9 cellular contexts compared by ENCODE assay signal in genomic region chr5:21152611-21153010, GRCh38.
DNase-seq lines count a peak whose midpoint lies in the region; ATAC-seq, FAIRE-seq and TF ChIP-seq lines count a peak whose summit lies in the region.
"Had no signal": no experiment of that assay in that cellular context is flagged by ENCODE, and none has a peak within 500 bp of the region (broad histone marks: within the 10 kb centered on the region; RNA-seq: fewer than 3 reads in every experiment).

No MANE protein-coding gene starts in this region.

- ATAC-seq in HG03565 (IDR thresholded peaks at IDR 0.05; ENCODE audit: unreplicated experiment), result no peak
- no peak for ATAC-seq in GM18505 (IDR thresholded peaks at IDR 0.05; ENCODE audit: unreplicated experiment)

- TF ChIP-seq POLR2A in H54 (IDR thresholded peaks at IDR 0.05; ENCODE audit: low read depth, low read length) (no peak), GM18505 (IDR thresholded peaks at IDR 0.05; ENCODE audit: borderline replicate concordance, extremely low read depth, insufficient read depth, insufficient read length) (no peak)

- FAIRE-seq in H54 (lab: Jason Lieb, UNC) (peak; percentile 100), bronchial epithelial cell (lab: Jason Lieb, UNC) (no peak)

- peak; percentile 17 for DNase-seq in H54 (ENCODE audit: insufficient read length, low spot score)
- peak; percentile 95 for DNase-seq in NCI-H226
- DNase-seq in bronchial epithelial cell (ENCODE audit: low read depth), result peak; percentile 100
- peak; percentile 54 for DNase-seq in myocyte (ENCODE audit: low read depth)
- no peak for DNase-seq in stimulated activated naive CD4-positive, alpha-beta T cell treated with Interleukin-2 at 50 U/mL for 16 hours (lab: John Stamatoyannopoulos, UW)
- DNase-seq in NCI-H2227 treated with DMSO at 0.1 percent for 48 hours (lab: John Stamatoyannopoulos, UW), result no peak
- DNase-seq: lower lobe of right lung had no signal

- TF ChIP-seq CTCF in bronchial epithelial cell (IDR thresholded peaks at IDR 0.05; ENCODE audit: insufficient read depth, low read length, severe bottlenecking), result no peak

- no peak overlapping the region for H3K4me3 ChIP-seq in bronchial epithelial cell (ENCODE audit: low read depth, low read length)
- H3K4me3 ChIP-seq: lower lobe of right lung had no signal

- H3K36me3 ChIP-seq in bronchial epithelial cell (ENCODE audit: control insufficient read depth, insufficient read depth, low read length), result no peaks in the 10 kb centered on the region
- H3K36me3 ChIP-seq: lower lobe of right lung had no signal

- H3K27me3 ChIP-seq in bronchial epithelial cell (ENCODE audit: control insufficient read depth, insufficient read depth, low read length), result no peaks in the 10 kb centered on the region

Comparison
In these comparisons a context has a peak if more than half of its experiments do, and no peak if none do; other contexts are left out.
1. DNase-seq: peak in H54 (single experiment), NCI-H226 (single experiment), bronchial epithelial cell (single experiment) and myocyte (single experiment); none in stimulated activated naive CD4-positive, alpha-beta T cell treated with Interleukin-2 at 50 U/mL for 16 hours (single experiment) and NCI-H2227 treated with DMSO at 0.1 percent for 48 hours (single experiment).